44 cellular contexts compared by ENCODE assay signal in genomic region chr12:55582066-55582465, GRCh38. TPM values are rescaled to one million over a fixed set of nuclear protein-coding genes. Genes with fewer than 3 reads are reported as not detected.
"Had no signal": no experiment of that assay in that cellular context is flagged by ENCODE, and none has a peak within 500 bp of the region (broad histone marks: within the 10 kb centered on the region; RNA-seq: fewer than 3 reads in every experiment).

No MANE protein-coding gene starts in this region.

- H3K36me3 ChIP-seq: adrenal gland, ascending aorta, brain microvascular endothelial cell, breast epithelium, cardiac muscle cell had no signal

- H3K4me1 Mint-ChIP-seq: activated naive CD4-positive, alpha-beta T cell treated with anti-CD3 and anti-CD28 coated beads, Interleukin-2, amount 10 ng/mL, durations not matched to agents 7 days and 5 days; activated naive CD4-positive, alpha-beta T cell treated with anti-CD3 and anti-CD28 coated beads, Interleukin-2, amount 50 U/mL, for 24 hours; activated naive CD8-positive, alpha-beta T cell treated with anti-CD3 and anti-CD28 coated beads for 36 hours; activated naive CD8-positive, alpha-beta T cell treated with anti-CD3 and anti-CD28 coated beads, Interleukin-2, amount 10 ng/mL, durations not matched to agents 7 days and 5 days; activated naive CD8-positive, alpha-beta T cell treated with anti-CD3 and anti-CD28 coated beads, Interleukin-2, amount 50 U/mL, for 24 hours; activated T-helper 17 cell treated with anti-CD3 and anti-CD28 coated beads, Interleukin-2, amount 50 U/mL, for 72 hours; brain; central memory CD8-positive, alpha-beta T cell had no signal

- H3K4me1 ChIP-seq: adrenal gland, ascending aorta, body of pancreas, breast epithelium had no signal

- DNase-seq: activated effector memory CD4-positive, alpha-beta T cell treated with anti-CD3 and anti-CD28 coated beads, Interleukin-2, amount 50 U/mL, for 16 hours; activated effector memory CD4-positive, alpha-beta T cell treated with Interleukin-2 at 50 U/mL for 16 hours; activated gamma-delta T cell; activated gamma-delta T cell treated with Interleukin-2 at 50 U/mL for 16 hours; activated naive CD4-positive, alpha-beta T cell; activated naive CD4-positive, alpha-beta T cell treated with anti-CD3 and anti-CD28 coated beads for 36 hours; activated naive CD4-positive, alpha-beta T cell treated with anti-CD3 and anti-CD28 coated beads, Interleukin-2, amount 10 ng/mL, durations not matched to agents 7 days and 5 days; activated naive CD4-positive, alpha-beta T cell treated with anti-CD3 and anti-CD28 coated beads, Interleukin-2, amount 50 U/mL, for 16 hours; activated naive CD4-positive, alpha-beta T cell treated with Interleukin-2 at 50 U/mL for 16 hours; activated naive CD8-positive, alpha-beta T cell treated with anti-CD3 and anti-CD28 coated beads for 36 hours; activated naive CD8-positive, alpha-beta T cell treated with anti-CD3 and anti-CD28 coated beads, Interleukin-2, amount 10 ng/mL, durations not matched to agents 7 days and 5 days; activated naive CD8-positive, alpha-beta T cell treated with anti-CD3 and anti-CD28 coated beads, Interleukin-2, amount 50 U/mL, for 24 hours; activated T-cell treated with anti-CD3 and anti-CD28 coated beads for 4 hours; activated T-cell treated with anti-CD3 and anti-CD28 coated beads, Interleukin-2, amount 50 U/mL, for 1 hour; activated T-cell treated with anti-CD3 and anti-CD28 coated beads, Interleukin-2, amount 50 U/mL, for 24 hours; activated T-cell treated with anti-CD3 and anti-CD28 coated beads, Interleukin-2, amount 50 U/mL, for 4 hours; activated T-cell treated with anti-CD3 and anti-CD28 coated beads, Interleukin-2, amount 50 U/mL, for 48 hours; activated T-cell treated with anti-CD3 and anti-CD28 coated beads, Interleukin-2, amount 50 U/mL, for 72 hours; adrenal gland; amniotic stem cell; amygdala; anterior cingulate cortex; aorta; body of pancreas; brain microvascular endothelial cell; caudate nucleus; central memory CD4-positive, alpha-beta T cell; cerebellar nuclear complex had no signal

- H3K4me3 ChIP-seq: adrenal gland, ascending aorta, body of pancreas, breast epithelium, cardiac muscle cell had no signal

- H3K27ac Mint-ChIP-seq: activated naive CD4-positive, alpha-beta T cell treated with anti-CD3 and anti-CD28 coated beads for 36 hours; activated naive CD4-positive, alpha-beta T cell treated with anti-CD3 and anti-CD28 coated beads, Interleukin-2, amount 10 ng/mL, durations not matched to agents 7 days and 5 days; activated naive CD4-positive, alpha-beta T cell treated with anti-CD3 and anti-CD28 coated beads, Interleukin-2, amount 50 U/mL, for 24 hours; activated naive CD4-positive, alpha-beta T cell treated with anti-CD3 and anti-CD28 coated beads, Interleukin-2, amount 50 U/mL, for 72 hours; activated naive CD8-positive, alpha-beta T cell; activated naive CD8-positive, alpha-beta T cell treated with anti-CD3 and anti-CD28 coated beads for 36 hours; activated naive CD8-positive, alpha-beta T cell treated with anti-CD3 and anti-CD28 coated beads, Interleukin-2, amount 10 ng/mL, durations not matched to agents 7 days and 5 days; activated naive CD8-positive, alpha-beta T cell treated with anti-CD3 and anti-CD28 coated beads, Interleukin-2, amount 50 U/mL, for 24 hours; activated T-cell treated with anti-CD3 and anti-CD28 coated beads, Interleukin-2, amount 50 U/mL, for 24 hours; activated T-cell treated with anti-CD3 and anti-CD28 coated beads, Interleukin-2, amount 50 U/mL, for 72 hours; activated T-helper 1 cell treated with anti-CD3 and anti-CD28 coated beads, Interleukin-12 subunit alpha, Interleukin-12 subunit beta, Interleukin-2, Interleukin-4 antibody, amounts not matched to agents 30 ng/mL and 10 ng/mL and 1 ng/mL, durations not matched to agents 14 hours and 24 hours and 36 hours; activated T-helper 17 cell treated with anti-CD3 and anti-CD28 coated beads, Interleukin-2, amount 50 U/mL, for 72 hours; activated T-helper 2 cell treated with anti-CD3 and anti-CD28 coated beads, Interferon-gamma antibody, Interleukin-2, Interleukin-4, amounts not matched to agents 10 μg/mL and 5 μg/mL and 100 μg/mL, durations not matched to agents 14 hours and 24 hours and 36 hours; brain had no signal

- H3K27ac ChIP-seq: adrenal gland, ascending aorta, body of pancreas, brain microvascular endothelial cell, breast epithelium, cardiac muscle cell had no signal

- H3K27me3 ChIP-seq: adrenal gland, ascending aorta, body of pancreas, brain microvascular endothelial cell, breast epithelium, cardiac muscle cell had no signal

- H3K4me3 Mint-ChIP-seq: activated naive CD4-positive, alpha-beta T cell treated with anti-CD3 and anti-CD28 coated beads for 36 hours; activated naive CD4-positive, alpha-beta T cell treated with anti-CD3 and anti-CD28 coated beads, Interleukin-2, amount 10 ng/mL, durations not matched to agents 7 days and 5 days; activated naive CD4-positive, alpha-beta T cell treated with anti-CD3 and anti-CD28 coated beads, Interleukin-2, amount 50 U/mL, for 24 hours; activated naive CD8-positive, alpha-beta T cell; activated naive CD8-positive, alpha-beta T cell treated with anti-CD3 and anti-CD28 coated beads for 36 hours; activated naive CD8-positive, alpha-beta T cell treated with anti-CD3 and anti-CD28 coated beads, Interleukin-2, amount 10 ng/mL, durations not matched to agents 7 days and 5 days; activated naive CD8-positive, alpha-beta T cell treated with anti-CD3 and anti-CD28 coated beads, Interleukin-2, amount 50 U/mL, for 24 hours; activated T-cell treated with anti-CD3 and anti-CD28 coated beads, Interleukin-2, amount 50 U/mL, for 24 hours; activated T-cell treated with anti-CD3 and anti-CD28 coated beads, Interleukin-2, amount 50 U/mL, for 4 hours; activated T-cell treated with anti-CD3 and anti-CD28 coated beads, Interleukin-2, amount 50 U/mL, for 72 hours; activated T-helper 1 cell treated with anti-CD3 and anti-CD28 coated beads, Interleukin-12 subunit alpha, Interleukin-12 subunit beta, Interleukin-2, Interleukin-4 antibody, amounts not matched to agents 30 ng/mL and 10 ng/mL and 1 ng/mL, durations not matched to agents 14 hours and 24 hours and 36 hours; activated T-helper 17 cell treated with anti-CD3 and anti-CD28 coated beads, Interleukin-2, amount 50 U/mL, for 72 hours; brain; central memory CD8-positive, alpha-beta T cell had no signal

- ATAC-seq: activated naive CD4-positive, alpha-beta T cell treated with anti-CD3 and anti-CD28 coated beads, Interleukin-2, amount 50 U/mL, for 72 hours; activated naive CD8-positive, alpha-beta T cell treated with anti-CD3 and anti-CD28 coated beads, Interleukin-2, amount 50 U/mL, for 24 hours; activated T-cell treated with anti-CD3 and anti-CD28 coated beads, Interleukin-2, amount 50 U/mL, for 4 hours; activated T-cell treated with anti-CD3 and anti-CD28 coated beads, Interleukin-2, amount 50 U/mL, for 72 hours; activated T-helper 17 cell treated with anti-CD3 and anti-CD28 coated beads, Interleukin-2, amount 50 U/mL, for 72 hours; body of pancreas had no signal

- H3K9me3 Mint-ChIP-seq: activated naive CD8-positive, alpha-beta T cell treated with anti-CD3 and anti-CD28 coated beads for 36 hours; activated naive CD8-positive, alpha-beta T cell treated with anti-CD3 and anti-CD28 coated beads, Interleukin-2, amount 10 ng/mL, durations not matched to agents 7 days and 5 days; activated T-helper 2 cell treated with anti-CD3 and anti-CD28 coated beads, Interferon-gamma antibody, Interleukin-2, Interleukin-4, amounts not matched to agents 10 μg/mL and 5 μg/mL and 100 μg/mL, durations not matched to agents 14 hours and 24 hours and 36 hours; central memory CD8-positive, alpha-beta T cell had no signal

- H3K9me3 ChIP-seq: adrenal gland, body of pancreas, breast epithelium had no signal

- H3K27me3 Mint-ChIP-seq: activated naive CD4-positive, alpha-beta T cell treated with anti-CD3 and anti-CD28 coated beads, Interleukin-2, amount 10 ng/mL, durations not matched to agents 7 days and 5 days had no signal

- H3K36me3 Mint-ChIP-seq: activated naive CD4-positive, alpha-beta T cell treated with anti-CD3 and anti-CD28 coated beads, Interleukin-2, amount 10 ng/mL, durations not matched to agents 7 days and 5 days; activated naive CD4-positive, alpha-beta T cell treated with anti-CD3 and anti-CD28 coated beads, Interleukin-2, amount 50 U/mL, for 24 hours; activated naive CD8-positive, alpha-beta T cell treated with anti-CD3 and anti-CD28 coated beads, Interleukin-2, amount 10 ng/mL, durations not matched to agents 7 days and 5 days; brain had no signal

- FAIRE-seq: astrocyte, bronchial epithelial cell had no signal

RNA-seq across cellular contexts. Expression of gene OR2AP1, which starts 9.8 kb away (rescaled TPM):
- total RNA-seq: activated naive CD4-positive, alpha-beta T cell treated with anti-CD3 and anti-CD28 coated beads for 36 hours; activated naive CD4-positive, alpha-beta T cell treated with anti-CD3 and anti-CD28 coated beads, Interleukin-2, amount 50 U/mL, for 72 hours; activated naive CD8-positive, alpha-beta T cell treated with anti-CD3 and anti-CD28 coated beads for 36 hours; activated naive CD8-positive, alpha-beta T cell treated with anti-CD3 and anti-CD28 coated beads, Interleukin-2, amount 10 ng/mL, durations not matched to agents 7 days and 5 days; activated T-cell treated with anti-CD3 and anti-CD28 coated beads, Interleukin-2, amount 50 U/mL, for 72 hours; activated T-helper 1 cell treated with anti-CD3 and anti-CD28 coated beads, Interleukin-12 subunit alpha, Interleukin-12 subunit beta, Interleukin-2, Interleukin-4 antibody, amounts not matched to agents 30 ng/mL and 10 ng/mL and 1 ng/mL, durations not matched to agents 14 hours and 24 hours and 36 hours; adrenal gland; aorta; ascending aorta; astrocyte; body of pancreas; breast epithelium; bronchial epithelial cell; cardiac muscle cell; cardiac septum; cerebellum had no signal
- polyA plus RNA-seq: adipose tissue, adrenal gland, aorta, cardiac muscle cell had no signal

RNA-seq across cellular contexts. Expression of gene OR6C4, which starts 32.7 kb away (rescaled TPM):
- total RNA-seq: activated naive CD4-positive, alpha-beta T cell treated with anti-CD3 and anti-CD28 coated beads for 36 hours; activated naive CD4-positive, alpha-beta T cell treated with anti-CD3 and anti-CD28 coated beads, Interleukin-2, amount 50 U/mL, for 72 hours; activated naive CD8-positive, alpha-beta T cell treated with anti-CD3 and anti-CD28 coated beads for 36 hours; activated naive CD8-positive, alpha-beta T cell treated with anti-CD3 and anti-CD28 coated beads, Interleukin-2, amount 10 ng/mL, durations not matched to agents 7 days and 5 days; activated T-cell treated with anti-CD3 and anti-CD28 coated beads, Interleukin-2, amount 50 U/mL, for 4 hours; activated T-cell treated with anti-CD3 and anti-CD28 coated beads, Interleukin-2, amount 50 U/mL, for 72 hours; activated T-helper 1 cell treated with anti-CD3 and anti-CD28 coated beads, Interleukin-12 subunit alpha, Interleukin-12 subunit beta, Interleukin-2, Interleukin-4 antibody, amounts not matched to agents 30 ng/mL and 10 ng/mL and 1 ng/mL, durations not matched to agents 14 hours and 24 hours and 36 hours; activated T-helper 17 cell treated with anti-CD3 and anti-CD28 coated beads, Interleukin-2, amount 50 U/mL, for 72 hours; activated T-helper 2 cell treated with anti-CD3 and anti-CD28 coated beads, Interferon-gamma antibody, Interleukin-2, Interleukin-4, amounts not matched to agents 10 μg/mL and 5 μg/mL and 100 μg/mL, durations not matched to agents 14 hours and 24 hours and 36 hours; adrenal gland; aorta; ascending aorta; astrocyte; body of pancreas; breast epithelium; bronchial epithelial cell; cardiac muscle cell; cardiac septum; cerebellum had no signal
- polyA plus RNA-seq: adipose tissue, adrenal gland, aorta, cardiac muscle cell had no signal

RNA-seq across cellular contexts. Expression of gene OR10P1, which starts 54.6 kb away (rescaled TPM):
- total RNA-seq: activated naive CD4-positive, alpha-beta T cell treated with anti-CD3 and anti-CD28 coated beads for 36 hours; activated naive CD4-positive, alpha-beta T cell treated with anti-CD3 and anti-CD28 coated beads, Interleukin-2, amount 50 U/mL, for 72 hours; activated naive CD8-positive, alpha-beta T cell treated with anti-CD3 and anti-CD28 coated beads for 36 hours; activated naive CD8-positive, alpha-beta T cell treated with anti-CD3 and anti-CD28 coated beads, Interleukin-2, amount 10 ng/mL, durations not matched to agents 7 days and 5 days; activated T-cell treated with anti-CD3 and anti-CD28 coated beads, Interleukin-2, amount 50 U/mL, for 4 hours; activated T-cell treated with anti-CD3 and anti-CD28 coated beads, Interleukin-2, amount 50 U/mL, for 72 hours; activated T-helper 1 cell treated with anti-CD3 and anti-CD28 coated beads, Interleukin-12 subunit alpha, Interleukin-12 subunit beta, Interleukin-2, Interleukin-4 antibody, amounts not matched to agents 30 ng/mL and 10 ng/mL and 1 ng/mL, durations not matched to agents 14 hours and 24 hours and 36 hours; activated T-helper 17 cell treated with anti-CD3 and anti-CD28 coated beads, Interleukin-2, amount 50 U/mL, for 72 hours; activated T-helper 2 cell treated with anti-CD3 and anti-CD28 coated beads, Interferon-gamma antibody, Interleukin-2, Interleukin-4, amounts not matched to agents 10 μg/mL and 5 μg/mL and 100 μg/mL, durations not matched to agents 14 hours and 24 hours and 36 hours; adrenal gland; aorta; ascending aorta; astrocyte; body of pancreas; breast epithelium; bronchial epithelial cell; cardiac muscle cell; cardiac septum; cerebellum had no signal
- polyA plus RNA-seq: adipose tissue, adrenal gland, aorta, cardiac muscle cell had no signal
